Comparison of ENCODE assay signal across 17 cellular contexts in genomic region chr15:78477295-78477694, GRCh38. TPM values are rescaled to one million over a fixed set of nuclear protein-coding genes. Genes with fewer than 3 reads are reported as not detected.
DNase-seq lines count a peak whose midpoint lies in the region; ATAC-seq, FAIRE-seq and TF ChIP-seq lines count a peak whose summit lies in the region.
"Had no signal": no experiment of that assay in that cellular context is flagged by ENCODE, and none has a peak within 500 bp of the region (broad histone marks: within the 10 kb centered on the region; RNA-seq: fewer than 3 reads in every experiment).

No MANE protein-coding gene starts in this region.

- DNase-seq in stimulated activated naive CD8-positive, alpha-beta T cell treated with anti-CD3 and anti-CD28 coated beads, Interleukin-15, Interleukin-2, amounts not matched to agents 100 U/mL and 50 U/mL, for 24 hours: no peak
- no peak for DNase-seq in Panc1 (ENCODE audit: low read depth, low spot score)
- DNase-seq in bronchial epithelial cell (ENCODE audit: low read depth): no peak
- no peak for DNase-seq in GM20000 (ENCODE audit: low spot score)
- no peak for DNase-seq in dorsolateral prefrontal cortex
- DNase-seq: CD4-positive, alpha-beta memory T cell; DMS153; DMS79; GDM1; GM23248 had no signal

- H3K4me1 ChIP-seq in Panc1 (ENCODE audit: control insufficient read depth, insufficient read depth, low read length): no peaks in the 10 kb centered on the region
- H3K4me1 ChIP-seq: BLaER1, HAP-1 had no signal

- H3K36me3 ChIP-seq in Panc1 (ENCODE audit: control insufficient read depth, insufficient read depth, low read length) (peaks cover 35% of the 10 kb centered on the region), bronchial epithelial cell (ENCODE audit: control insufficient read depth, insufficient read depth, low read length) (peaks cover 6% of the 10 kb centered on the region)

- H3K4me3 Mint-ChIP-seq in stimulated activated naive CD8-positive, alpha-beta T cell treated with anti-CD3 and anti-CD28 coated beads, Interleukin-15, Interleukin-2, amounts not matched to agents 100 ng/mL and 50 ng/mL, for 24 hours: no peak overlapping the region
- H3K4me3 Mint-ChIP-seq: CD14-positive monocyte; CD4-positive, alpha-beta memory T cell had no signal

- in situ Hi-C loops in Panc1 (cut with HindIII; ENCODE audit: low pct_unique_long_range_greater_than_20kb, low sequenced_read_pairs): no loop called here

- H3K4me1 Mint-ChIP-seq in stimulated activated naive CD8-positive, alpha-beta T cell treated with anti-CD3 and anti-CD28 coated beads, Interleukin-15, Interleukin-2, amounts not matched to agents 100 ng/mL and 50 ng/mL, for 24 hours (ENCODE audit: low read depth): peaks cover 3% of the 10 kb centered on the region
- H3K4me1 Mint-ChIP-seq: CD14-positive monocyte had no signal

- H3K27ac ChIP-seq in Panc1 (ENCODE audit: low read length) (peak overlapping the region; percentile 11; the same call in 1 of the 2 replicates), dorsolateral prefrontal cortex (no peak overlapping the region)
- H3K27ac ChIP-seq: BLaER1, GM23248 had no signal

- FAIRE-seq in bronchial epithelial cell (lab: Jason Lieb, UNC): peak; percentile 13
- FAIRE-seq: A204.1, GM19239 had no signal

- H3K27ac Mint-ChIP-seq in stimulated activated naive CD8-positive, alpha-beta T cell treated with anti-CD3 and anti-CD28 coated beads, Interleukin-15, Interleukin-2, amounts not matched to agents 100 ng/mL and 50 ng/mL, for 24 hours: peak overlapping the region; percentile 8

- POLR2A ChIA-PET in Panc1 (lab: Charles Lee): interaction anchor here (0.6 kb wide), 1 partner anchor 395 kb away, joined by 12 read pairs; the partner anchor contains the start of gene MORF4L1

- intact Hi-C loops in Panc1 (cut with micrococcal nuclease; ENCODE audit: unreplicated experiment) (no loop called here), dorsolateral prefrontal cortex (cut with DNase I) (no loop called here)

- H3K36me3 Mint-ChIP-seq in stimulated activated naive CD8-positive, alpha-beta T cell treated with anti-CD3 and anti-CD28 coated beads, Interleukin-15, Interleukin-2, amounts not matched to agents 100 ng/mL and 50 ng/mL, for 24 hours (ENCODE audit: low read depth): peaks cover 55% of the 10 kb centered on the region

- no peaks in the 10 kb centered on the region for H3K27me3 Mint-ChIP-seq in stimulated activated naive CD8-positive, alpha-beta T cell treated with anti-CD3 and anti-CD28 coated beads, Interleukin-15, Interleukin-2, amounts not matched to agents 100 ng/mL and 50 ng/mL, for 24 hours
- H3K27me3 Mint-ChIP-seq: CD4-positive, alpha-beta memory T cell had no signal

- no peak for ATAC-seq in stimulated activated naive CD8-positive, alpha-beta T cell treated with anti-CD3 and anti-CD28 coated beads, Interleukin-15, Interleukin-2, amounts not matched to agents 100 U/mL and 50 U/mL, for 24 hours
- ATAC-seq in Panc1 (no peak), GM18505 (IDR thresholded peaks at IDR 0.05; ENCODE audit: unreplicated experiment) (no peak)

- no peaks in the 10 kb centered on the region for H3K9me3 Mint-ChIP-seq in stimulated activated naive CD8-positive, alpha-beta T cell treated with anti-CD3 and anti-CD28 coated beads, Interleukin-15, Interleukin-2, amounts not matched to agents 100 ng/mL and 50 ng/mL, for 24 hours
- H3K9me3 Mint-ChIP-seq: CD14-positive monocyte; CD4-positive, alpha-beta memory T cell had no signal

- H3K27me3 ChIP-seq in Panc1 (ENCODE audit: control insufficient read depth, insufficient read depth, low read length): no peaks in the 10 kb centered on the region
- no peaks in the 10 kb centered on the region for H3K27me3 ChIP-seq in bronchial epithelial cell (ENCODE audit: control insufficient read depth, insufficient read depth, low read length)
- H3K27me3 ChIP-seq in dorsolateral prefrontal cortex: no peaks in the 10 kb centered on the region
- H3K27me3 ChIP-seq: BLaER1 had no signal

- TF ChIP-seq CTCF in Panc1 (IDR thresholded peaks at IDR 0.05): no peak
- no peak for TF ChIP-seq CTCF in bronchial epithelial cell (IDR thresholded peaks at IDR 0.05; ENCODE audit: insufficient read depth, low read length, severe bottlenecking)
- TF ChIP-seq CTCF in GM20000 (IDR thresholded peaks at IDR 0.05; ENCODE audit: extremely low read depth, missing control alignments): no peak
- TF ChIP-seq CTCF in dorsolateral prefrontal cortex (IDR thresholded peaks at IDR 0.05 in 54 of 56, conservative IDR thresholded peaks at IDR 0.05 in 2 of 56; ENCODE audit: low read depth in 1 of 56, partially characterized antibody in 56 of 56): no peak

- TF ChIP-seq POLR2A in GM18505 (IDR thresholded peaks at IDR 0.05; ENCODE audit: borderline replicate concordance, extremely low read depth, insufficient read depth, insufficient read length): no peak

- BruUV-seq in Panc1 (replicated peaks; lab: Mats Ljungman, UMichigan): no TSS peak

- H3K9me3 ChIP-seq in Panc1 (ENCODE audit: control insufficient read depth, insufficient read depth, low read depth, low read length): no peaks in the 10 kb centered on the region
- H3K9me3 ChIP-seq: BLaER1, HAP-1 had no signal

- H3K4me3 ChIP-seq in Panc1 (ENCODE audit: low read depth in 2 of 2, low read length in 2 of 2): no peak overlapping the region
- H3K4me3 ChIP-seq in bronchial epithelial cell (ENCODE audit: low read depth, low read length): no peak overlapping the region
- no peak overlapping the region for H3K4me3 ChIP-seq in dorsolateral prefrontal cortex
- H3K4me3 ChIP-seq: BLaER1, GM23248, HAP-1 had no signal

- CTCF ChIA-PET in Panc1 (lab: Charles Lee): no interaction called here

RNA-seq across cellular contexts. Expression of gene HYKK, which starts 30.1 kb away (rescaled TPM):
- total RNA-seq in Panc1 (2021; ENCODE audit: unreplicated experiment) (19.8 TPM), bronchial epithelial cell (1.2 and 1.3 TPM in 2 replicates), dorsolateral prefrontal cortex (10 to 100 TPM in 2 of 120 experiments, 1 to 10 TPM in 118; 2.2 to 11.8 (median 6.6) TPM)
- 8.7 TPM for polyA plus RNA-seq in Panc1 (2012; ENCODE audit: insufficient read length)
- polyA plus RNA-seq: CD14-positive monocyte had no signal

RNA-seq across cellular contexts. Expression of gene IREB2, which starts 39.3 kb away (rescaled TPM):
- 71.7 TPM for total RNA-seq in Panc1 (2021; ENCODE audit: unreplicated experiment)
- 18.8 TPM for polyA plus RNA-seq in Panc1 (2012; ENCODE audit: insufficient read length)
- 12.6 and 16.4 TPM in 2 replicates for total RNA-seq in bronchial epithelial cell
- 10 to 100 TPM; 33.8 to 90.3 (median 60.4) TPM for total RNA-seq in dorsolateral prefrontal cortex
